10 cellular contexts compared by ENCODE assay signal in the genomic region with DNA sequence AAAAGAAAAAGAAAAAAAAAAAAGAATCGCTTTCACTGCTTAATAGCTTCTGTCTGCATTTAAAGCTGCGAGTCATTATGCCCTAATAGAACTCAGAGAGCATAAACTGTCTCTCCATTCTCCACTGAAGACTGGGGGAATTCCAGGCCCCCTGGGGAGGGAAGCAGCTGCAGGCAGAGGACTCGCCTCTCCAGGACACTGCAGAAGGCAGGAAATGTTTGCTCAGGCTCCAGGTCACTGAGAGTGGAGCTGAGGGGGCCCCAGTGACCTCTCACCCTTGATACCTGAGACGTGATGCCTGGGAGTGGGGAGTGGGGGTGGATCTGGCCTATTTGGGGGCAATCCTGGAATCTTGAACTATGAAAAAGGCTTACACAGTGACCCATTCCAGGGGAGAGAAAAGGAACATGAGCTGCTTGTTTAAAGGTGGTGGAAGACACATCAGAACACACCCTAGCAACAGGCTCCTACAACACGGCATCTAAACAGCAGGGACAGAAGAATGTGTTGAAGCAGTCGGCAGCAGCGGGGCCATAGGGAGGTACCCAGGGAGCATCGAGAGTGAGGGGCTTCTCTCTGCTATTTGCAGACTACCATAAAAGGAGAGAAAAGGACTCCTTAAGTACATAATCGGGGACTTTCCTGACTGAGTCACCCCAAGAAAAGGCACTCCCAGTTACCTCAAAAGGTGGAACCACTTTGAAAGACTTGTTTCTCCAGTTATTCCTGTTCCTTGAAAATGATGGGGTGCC. TPM values are rescaled to one million over a fixed set of nuclear protein-coding genes. Genes with fewer than 3 reads are reported as not detected.
A peak's percentile ranks its signal among the peaks of the same experiment; 100 is the strongest.
DNase-seq lines count a peak whose midpoint lies in the region; ATAC-seq and TF ChIP-seq lines count a peak whose summit lies in the region.
"Not testable (repeated sequence)": the region's sequence is repeated elsewhere in the genome, so short reads cannot be mapped to it uniquely, and the experiment has no call there.
"Had no signal": no experiment of that assay in that cellular context is flagged by ENCODE, and none has a peak within 500 bp of the region (broad histone marks: within the 10 kb centered on the region; RNA-seq: fewer than 3 reads in every experiment).

No MANE protein-coding gene starts in this region.

- peak overlapping the region; percentile 22 for H3K9ac ChIP-seq in HUES6 (ENCODE audit: low read length)
- not testable (repeated sequence) for H3K9ac ChIP-seq in neuronal stem cell (ENCODE audit: low read depth, low read length, poor library complexity)

- not testable (repeated sequence) for H3K27me3 Mint-ChIP-seq in activated T-helper 17 cell treated with anti-CD3 and anti-CD28 coated beads, Interleukin-2, amount 50 U/mL, for 72 hours; endothelial cell (ENCODE audit: unreplicated experiment)

- POLR2A ChIA-PET in PC-9 (lab: Charles Lee; ENCODE audit: unreplicated experiment), result interaction anchor here (0.7 to 1.2 kb wide), 2 partner anchors 9 to 12 kb away, joined by 7 to 15 read pairs; no protein-coding TSS in a partner anchor

- not testable (repeated sequence) for H3K23ac ChIP-seq in neuronal stem cell (ENCODE audit: low read depth, low read length, poor library complexity)

- not testable (repeated sequence) for H3K9me2 ChIP-seq in PC-9 (ENCODE audit: insufficient read depth); hepatocyte (replicated peaks; ENCODE audit: insufficient read depth)

- H3K14ac ChIP-seq in neuronal stem cell (ENCODE audit: low read length), result not testable (repeated sequence)

- intact Hi-C loops in PC-9 (cut with micrococcal nuclease; ENCODE audit: unreplicated experiment); upper lobe of right lung (cut with DNase I): not testable (repeated sequence)

- peaks cover 17% of the 10 kb centered on the region for H3K4me1 ChIP-seq in HUES6 (ENCODE audit: control insufficient read depth, insufficient read depth, low read length)
- H3K4me1 ChIP-seq in PC-9 (replicated peaks; ENCODE audit: insufficient read depth), result peaks cover 45% of the 10 kb centered on the region
- peaks cover 25% of the 10 kb centered on the region for H3K4me1 ChIP-seq in hepatocyte (ENCODE audit: insufficient read depth)
- peaks cover 7 to 15% of the 10 kb centered on the region in 2 donors for H3K4me1 ChIP-seq in neuronal stem cell (ENCODE audit: control insufficient read depth in 2 of 2, insufficient read depth in 1 of 2, low read depth in 1 of 2, low read length in 2 of 2)
- H3K4me1 ChIP-seq in upper lobe of right lung, result peaks cover 14% of the 10 kb centered on the region

- H3K27ac Mint-ChIP-seq in activated T-helper 17 cell treated with anti-CD3 and anti-CD28 coated beads, Interleukin-2, amount 50 U/mL, for 72 hours, result peak overlapping the region; percentile 31
- H3K27ac Mint-ChIP-seq in endothelial cell (ENCODE audit: unreplicated experiment), result peak overlapping the region; percentile 92

- not testable (repeated sequence) for H3K79me1 ChIP-seq in neuronal stem cell (ENCODE audit: low read depth, low read length)

- H2AK5ac ChIP-seq in neuronal stem cell (ENCODE audit: low read depth, low read length), result not testable (repeated sequence)

- not testable (repeated sequence) for H3K4me3 ChIP-seq in HUES6 (ENCODE audit: low read depth, low read length); hepatocyte; neuronal stem cell (ENCODE audit: low read length in 2 of 2); upper lobe of right lung
- peak overlapping the region; percentile 30; the same call in 1 of the 2 replicates for H3K4me3 ChIP-seq in PC-9

- not testable (repeated sequence) for H3K27me3 ChIP-seq in HUES6 (ENCODE audit: control insufficient read depth, insufficient read depth, low read length); PC-9 (ENCODE audit: insufficient read depth, low read depth); hepatocyte; neuronal stem cell (ENCODE audit: control insufficient read depth in 3 of 3, insufficient read depth in 3 of 3, low read depth in 1 of 3, low read length in 3 of 3); upper lobe of right lung

- not testable (repeated sequence) for H3K4me1 Mint-ChIP-seq in activated T-helper 17 cell treated with anti-CD3 and anti-CD28 coated beads, Interleukin-2, amount 50 U/mL, for 72 hours
- peaks cover 12% of the 10 kb centered on the region for H3K4me1 Mint-ChIP-seq in endothelial cell (ENCODE audit: unreplicated experiment)

- H3K79me2 ChIP-seq in PC-9 (ENCODE audit: low read depth), result peaks cover 69% of the 10 kb centered on the region
- peaks cover 23% of the 10 kb centered on the region for H3K79me2 ChIP-seq in hepatocyte

- H4K8ac ChIP-seq in neuronal stem cell (ENCODE audit: low read depth, low read length), result not testable (repeated sequence)

- H3K4me2 ChIP-seq in PC-9, result peak overlapping the region; percentile 76
- H3K4me2 ChIP-seq in hepatocyte, result peak overlapping the region; percentile 53
- not testable (repeated sequence) for H3K4me2 ChIP-seq in neuronal stem cell (ENCODE audit: insufficient read depth, low read length, poor library complexity, severe bottlenecking)

- H3K9me3 ChIP-seq in HUES6 (ENCODE audit: control insufficient read depth, insufficient read depth, low read depth, low read length); PC-9 (ENCODE audit: insufficient read depth, low read depth); hepatocyte (ENCODE audit: low read depth); neuronal stem cell (replicated peaks in 1 of 2; ENCODE audit: control insufficient read depth in 2 of 2, insufficient read depth in 1 of 2, low read depth in 1 of 2, low read length in 2 of 2); upper lobe of right lung: not testable (repeated sequence)

- H3K27ac ChIP-seq in HUES6 (ENCODE audit: low read depth, low read length) (peak overlapping the region; percentile 55), PC-9 (peak overlapping the region; percentile 97), hepatocyte (peak overlapping the region; percentile 90), neuronal stem cell (replicated peaks; ENCODE audit: low read length) (peak overlapping the region; percentile 73), upper lobe of right lung (peak overlapping the region; percentile 18)

- ATAC-seq in activated T-helper 17 cell treated with anti-CD3 and anti-CD28 coated beads, Interleukin-2, amount 50 U/mL, for 72 hours (replicated peaks), result peak; percentile 63
- peak; percentile 26 for ATAC-seq in upper lobe of right lung

- H3K4me3 Mint-ChIP-seq in activated T-helper 17 cell treated with anti-CD3 and anti-CD28 coated beads, Interleukin-2, amount 50 U/mL, for 72 hours; endothelial cell (ENCODE audit: unreplicated experiment): not testable (repeated sequence)

- H2AFZ ChIP-seq in PC-9, hepatocyte: not testable (repeated sequence)
- peak overlapping the region; percentile 56 for H2AFZ ChIP-seq in neuronal stem cell (ENCODE audit: low read length)

- H2BK12ac ChIP-seq in neuronal stem cell (ENCODE audit: low read length), result not testable (repeated sequence)

- not testable (repeated sequence) for H3K36me3 Mint-ChIP-seq in activated T-helper 17 cell treated with anti-CD3 and anti-CD28 coated beads, Interleukin-2, amount 50 U/mL, for 72 hours (ENCODE audit: low read depth); endothelial cell (ENCODE audit: low read depth, unreplicated experiment)

- H2BK5ac ChIP-seq in neuronal stem cell (ENCODE audit: low read length), result not testable (repeated sequence)

- H3F3A ChIP-seq in PC-9 (ENCODE audit: insufficient read depth, low read depth), result peaks cover 43% of the 10 kb centered on the region

- not testable (repeated sequence) for H4K20me1 ChIP-seq in PC-9 (ENCODE audit: insufficient read depth); hepatocyte (ENCODE audit: insufficient read depth, poor library complexity, severe bottlenecking)

- not testable (repeated sequence) for BruUV-seq in PC-9 (replicated peaks; lab: Mats Ljungman, UMichigan)

- TF ChIP-seq CTCF in PC-9 (conservative IDR thresholded peaks at IDR 0.05); endothelial cell (IDR thresholded peaks at IDR 0.05; ENCODE audit: unreplicated experiment); hepatocyte (IDR thresholded peaks at IDR 0.05; ENCODE audit: poor library complexity); upper lobe of right lung (IDR thresholded peaks at IDR 0.05): not testable (repeated sequence)

- H2BK120ac ChIP-seq in neuronal stem cell (ENCODE audit: low read depth, low read length), result not testable (repeated sequence)

- not testable (repeated sequence) for H3K4ac ChIP-seq in neuronal stem cell (ENCODE audit: low read length)

- H3K9me3 Mint-ChIP-seq in activated T-helper 17 cell treated with anti-CD3 and anti-CD28 coated beads, Interleukin-2, amount 50 U/mL, for 72 hours; endothelial cell (ENCODE audit: unreplicated experiment): not testable (repeated sequence)

- H3K36me3 ChIP-seq in HUES6 (ENCODE audit: control insufficient read depth, insufficient read depth, low read length); PC-9 (ENCODE audit: low read depth); hepatocyte (replicated peaks; ENCODE audit: insufficient read depth, low read depth); neuronal stem cell (replicated peaks in 1 of 2; ENCODE audit: control insufficient read depth in 2 of 2, insufficient read depth in 2 of 2, low read length in 2 of 2); upper lobe of right lung: not testable (repeated sequence)

- H2BK15ac ChIP-seq in neuronal stem cell (ENCODE audit: low read length), result not testable (repeated sequence)

- 28% methylated on average over 8 of the region's 9 CpGs for WGBS in hepatocyte (ENCODE audit: low lambda C conversion rate, missing lambda C conversion rate)
- no CpG with 5 or more reads among the region's 9 CpGs for WGBS in neuronal stem cell (ENCODE audit: extremely low coverage in 2 of 2, insufficient read length in 2 of 2, insufficient replicate concordance in 1 of 2), 2 donors

- CTCF ChIA-PET in PC-9 (lab: Charles Lee), result interaction anchor here (0.6 kb wide), 1 partner anchor 18 kb away, joined by 3 read pairs; no protein-coding TSS in a partner anchor

- DNase-seq in ELF-1 (ENCODE audit: low read depth, low spot score) (peak; percentile 73), PC-9 (peak; percentile 71 to 90), endothelial cell (ENCODE audit: low spot score) (peak; percentile 24), hepatocyte (ENCODE audit: low spot score) (peak; percentile 61), neuronal stem cell (ENCODE audit: low spot score) (peak; percentile 32)
- DNase-seq in upper lobe of right lung, result not testable (repeated sequence)

- H4K91ac ChIP-seq in neuronal stem cell (ENCODE audit: low read depth, low read length, poor library complexity), result not testable (repeated sequence)

- not testable (repeated sequence) for H3K18ac ChIP-seq in neuronal stem cell (ENCODE audit: low read length)

RNA-seq across cellular contexts. Expression of a gene that starts 26.2 kb away (rescaled TPM):
- total RNA-seq in PC-9 (2021) (16.2 and 19.9 TPM in 2 replicates), endothelial cell (ENCODE audit: unreplicated experiment) (0.44 TPM), hepatocyte (0.68 and 1.3 TPM in 2 replicates), upper lobe of right lung (1.4 TPM)
- total RNA-seq in activated T-helper 17 cell treated with anti-CD3 and anti-CD28 coated beads, Interleukin-2, amount 50 U/mL, for 72 hours, result under 1 TPM; 0.58 to 0.77 TPM
- 0.23 and 0.29 TPM in 2 replicates for polyA plus RNA-seq in hepatocyte
- polyA plus RNA-seq in neuronal stem cell (2013, experiment 1 of 2), result 0.26 TPM
- polyA plus RNA-seq in neuronal stem cell (2013, experiment 2 of 2), result 0.22 TPM
- total RNA-seq: OCI-LY7 had no signal
- polyA plus RNA-seq: CD8-positive, alpha-beta memory T cell had no signal

RNA-seq across cellular contexts. Expression of a gene that starts 38.4 kb away (rescaled TPM):
- 213 and 243 TPM in 2 replicates for total RNA-seq in PC-9 (2021)
- total RNA-seq in activated T-helper 17 cell treated with anti-CD3 and anti-CD28 coated beads, Interleukin-2, amount 50 U/mL, for 72 hours, result 10 to 100 TPM; 13.9 to 20.4 TPM
- 25.2 TPM for total RNA-seq in endothelial cell (ENCODE audit: unreplicated experiment)
- 19.5 and 21.6 TPM in 2 replicates for total RNA-seq in hepatocyte
- 23.0 and 30.6 TPM in 2 replicates for polyA plus RNA-seq in hepatocyte
- 27.0 TPM for polyA plus RNA-seq in neuronal stem cell (2013, experiment 1 of 2)
- 25.9 TPM for polyA plus RNA-seq in neuronal stem cell (2013, experiment 2 of 2)
- total RNA-seq in upper lobe of right lung, result 20.1 TPM

RNA-seq across cellular contexts. Expression of a gene that starts 53.8 kb away (rescaled TPM):
- 65.9 and 66.1 TPM in 2 replicates for total RNA-seq in PC-9 (2021)
- total RNA-seq in activated T-helper 17 cell treated with anti-CD3 and anti-CD28 coated beads, Interleukin-2, amount 50 U/mL, for 72 hours, result 10 to 100 TPM; 22.3 to 35.8 TPM
- 82.3 TPM for total RNA-seq in endothelial cell (ENCODE audit: unreplicated experiment)
- total RNA-seq in hepatocyte, result 35.0 and 39.6 TPM in 2 replicates
- polyA plus RNA-seq in hepatocyte, result 16.1 and 18.5 TPM in 2 replicates
- 56.8 TPM for polyA plus RNA-seq in neuronal stem cell (2013, experiment 1 of 2)
- 60.3 TPM for polyA plus RNA-seq in neuronal stem cell (2013, experiment 2 of 2)
- 11.6 TPM for total RNA-seq in upper lobe of right lung

Comparison
In these comparisons a context has a peak if more than half of its experiments do, and no peak if none do; other contexts are left out.
1. H3K27ac ChIP-seq: peak in every context shown above with its lines; median percentile 97 in PC-9; 90 in hepatocyte; 73 in neuronal stem cell; 55 in HUES6; 18 in upper lobe of right lung.